10 cellular contexts compared by ENCODE assay signal in genomic region chr2:96907405-96908041, GRCh38. TPM values are rescaled to one million over a fixed set of nuclear protein-coding genes. Genes with fewer than 3 reads are reported as not detected.
DNase-seq lines count a peak whose midpoint lies in the region; ATAC-seq and TF ChIP-seq lines count a peak whose summit lies in the region.
"Had no signal": no experiment of that assay in that cellular context is flagged by ENCODE, and none has a peak within 500 bp of the region (broad histone marks: within the 10 kb centered on the region; RNA-seq: fewer than 3 reads in every experiment).

No MANE protein-coding gene starts in this region.

- DNase-seq in AG08396 (ENCODE audit: low spot score) (peak; percentile 75), SK-N-SH (peak; percentile 79), globus pallidus (ENCODE audit: low spot score) (peak; percentile 70), neural progenitor cell (ENCODE audit: low spot score) (peak; percentile 91)
- no peak for DNase-seq in activated CD4-positive, alpha-beta T cell treated with anti-CD3 and anti-CD28 coated beads, Interleukin-2, amount 50 U/mL, for 48 hours
- DNase-seq in activated CD4-positive, alpha-beta T cell treated with anti-CD3 and anti-CD28 coated beads, Interleukin-2, amount 50 U/mL, for 4 hours = no peak
- DNase-seq: GOT3 had no signal

- peak overlapping the region; percentile 96 for H3K27ac Mint-ChIP-seq in neural progenitor cell

- 73% methylated on average over 9 of the region's 15 CpGs for WGBS in SK-N-SH (ENCODE audit: low lambda C conversion rate)

- no peaks in the 10 kb centered on the region for H3K9me2 ChIP-seq in SK-N-SH

- H3K9me3 Mint-ChIP-seq in neural progenitor cell = no peaks in the 10 kb centered on the region

- no peaks in the 10 kb centered on the region for H3K9me3 ChIP-seq in SK-N-SH
- H3K9me3 ChIP-seq in neural progenitor cell (ENCODE audit: low read depth) = no peaks in the 10 kb centered on the region

- no peak overlapping the region for H2AFZ ChIP-seq in SK-N-SH (ENCODE audit: low read depth)
- peak overlapping the region; percentile 35 for H2AFZ ChIP-seq in neural progenitor cell (replicated peaks)

- no peak for ATAC-seq in GM19395 (IDR thresholded peaks at IDR 0.05; ENCODE audit: unreplicated experiment)
- no peak for ATAC-seq in HG03139 (IDR thresholded peaks at IDR 0.05; ENCODE audit: unreplicated experiment)

- no peak overlapping the region for H3K4me3 ChIP-seq in SK-N-SH (ENCODE audit: low read depth in 2 of 2, low read length in 1 of 2)
- peak overlapping the region; percentile 5 for H3K4me3 ChIP-seq in neural progenitor cell

- TF ChIP-seq EP300 in SK-N-SH (IDR thresholded peaks at IDR 0.05; ENCODE audit: borderline replicate concordance in 1 of 2, low read depth in 1 of 2, low read length in 1 of 2) = no peak

- TF ChIP-seq CTCF in SK-N-SH (IDR thresholded peaks at IDR 0.05) = no peak
- TF ChIP-seq CTCF in neural progenitor cell (IDR thresholded peaks at IDR 0.05) = no peak

- H4K20me1 ChIP-seq in SK-N-SH (ENCODE audit: insufficient read depth) = no peaks in the 10 kb centered on the region
- H4K20me1 ChIP-seq in neural progenitor cell (ENCODE audit: low read depth) = no peaks in the 10 kb centered on the region

- H3K27ac ChIP-seq in SK-N-SH (ENCODE audit: low read depth in 2 of 2, low read length in 1 of 2) (peak overlapping the region in 1 of 2 experiments; percentile 56; a peak in 1 of 4 replicates), neural progenitor cell (peak overlapping the region; percentile 87)
- H3K27ac ChIP-seq: C4-2B had no signal

- POLR2A ChIA-PET in SK-N-SH (lab: Yijun Ruan, JAX) = interaction anchor here (1.0 to 2.2 kb wide), 2 partner anchors 50 kb away, joined by 3 to 9 read pairs; partner anchors contain the start of gene ANKRD39

- no peaks in the 10 kb centered on the region for H3F3A ChIP-seq in SK-N-SH (replicated peaks; ENCODE audit: insufficient read depth)
- peaks cover 38% of the 10 kb centered on the region for H3F3A ChIP-seq in neural progenitor cell (ENCODE audit: low read depth)

- no peaks in the 10 kb centered on the region for H3K36me3 Mint-ChIP-seq in neural progenitor cell

- no peak overlapping the region for H3K4me2 ChIP-seq in SK-N-SH
- peak overlapping the region; percentile 64 for H3K4me2 ChIP-seq in neural progenitor cell

- CTCF ChIA-PET in SK-N-SH (lab: Yijun Ruan, JAX) = interaction anchor here (2.1 kb wide), 1 partner anchor 50 kb away, joined by 10 read pairs; the partner anchor contains the start of gene ANKRD39

- H3K36me3 ChIP-seq in SK-N-SH (replicated peaks in 1 of 2; ENCODE audit: control insufficient read depth in 1 of 2, insufficient read depth in 2 of 2, low read length in 1 of 2) (no peaks in the 10 kb centered on the region), neural progenitor cell (no peaks in the 10 kb centered on the region)

- H3K27me3 Mint-ChIP-seq in neural progenitor cell (ENCODE audit: insufficient read depth, low read depth) = peaks cover 11% of the 10 kb centered on the region

- peak overlapping the region; percentile 67 for H3K4me3 Mint-ChIP-seq in neural progenitor cell

- no peaks in the 10 kb centered on the region for H3K79me2 ChIP-seq in SK-N-SH (ENCODE audit: insufficient read depth)
- H3K79me2 ChIP-seq in neural progenitor cell (ENCODE audit: low read depth) = no peaks in the 10 kb centered on the region

- peaks cover 51% of the 10 kb centered on the region for H3K4me1 Mint-ChIP-seq in neural progenitor cell

- peaks cover 0 to 23% of the 10 kb centered on the region in 2 experiments; a peak in 1 of 4 replicates for H3K4me1 ChIP-seq in SK-N-SH (ENCODE audit: control insufficient read depth in 1 of 2, insufficient read depth in 2 of 2, low read depth in 1 of 2, low read length in 1 of 2)
- H3K4me1 ChIP-seq in neural progenitor cell = peaks cover 22% of the 10 kb centered on the region

- H3K9ac ChIP-seq in SK-N-SH (no peak overlapping the region), neural progenitor cell (no peak overlapping the region)

- H3K27me3 ChIP-seq in SK-N-SH (ENCODE audit: insufficient read depth) (no peaks in the 10 kb centered on the region), neural progenitor cell (no peaks in the 10 kb centered on the region)

- TF ChIP-seq RAD21 in SK-N-SH (IDR thresholded peaks at IDR 0.05; ENCODE audit: low read length) = no peak; the same call in 1 of the 2 replicates

TF ChIP-seq in SK-N-SH, 30 proteins besides CTCF, POLR2A, EP300 and RAD21 (continues in another document):
- no peak for TF ChIP-seq YY1 (IDR thresholded peaks at IDR 0.05; ENCODE audit: low read depth)
- TF ChIP-seq FOXJ3 (CRISPR knock-in tag; IDR thresholded peaks at IDR 0.05) = no peak
- no peak for TF ChIP-seq MAX (IDR thresholded peaks at IDR 0.05; ENCODE audit: low read depth)
- TF ChIP-seq FOSL2 (IDR thresholded peaks at IDR 0.05; ENCODE audit: borderline replicate concordance, low read depth) = no peak
- no peak for TF ChIP-seq IRF3 (IDR thresholded peaks at IDR 0.05; ENCODE audit: low read depth, low read length)
- no peak for TF ChIP-seq REST (IDR thresholded peaks at IDR 0.05; ENCODE audit: low read depth, low read length)
- no peak for TF ChIP-seq RFX5 (IDR thresholded peaks at IDR 0.05; ENCODE audit: low read length)
- TF ChIP-seq MXI1 (IDR thresholded peaks at IDR 0.05; ENCODE audit: low read depth, low read length) = 0 out of 2 replicates have a peak, but pooled peaks have one; percentile 16
- TF ChIP-seq JUND (IDR thresholded peaks at IDR 0.05) = no peak
- no peak for TF ChIP-seq RXRA (IDR thresholded peaks at IDR 0.05; ENCODE audit: borderline replicate concordance, low read depth)
- no peak for TF ChIP-seq TEAD4 (IDR thresholded peaks at IDR 0.05; ENCODE audit: borderline replicate concordance, insufficient read depth)
- no peak for TF ChIP-seq USF2 (IDR thresholded peaks at IDR 0.05; ENCODE audit: borderline replicate concordance, low read depth, low read length)
- TF ChIP-seq PBX3 (IDR thresholded peaks at IDR 0.05) = no peak

RNA-seq across cellular contexts. Expression of gene SEMA4C, which starts 37.6 kb away (rescaled TPM):
- 34.8 and 40.9 TPM in 2 replicates for polyA plus RNA-seq in SK-N-SH (2012; rRNA removed)
- 13.7 and 21.8 TPM in 2 replicates for polyA plus RNA-seq in SK-N-SH (2012; cell fraction: cytosol; rRNA removed)
- 70.5 and 71.1 TPM in 2 replicates for polyA plus RNA-seq in SK-N-SH (2012; cell fraction: nucleus; rRNA removed)
- 39.1 and 103 TPM in 2 replicates for total RNA-seq in neural progenitor cell (ENCODE audit: low replicate concordance)

RNA-seq across cellular contexts. Expression of gene ANKRD39, which starts 49.7 kb away (rescaled TPM):
- polyA plus RNA-seq in SK-N-SH (2012; rRNA removed) = 11.8 and 13.4 TPM in 2 replicates
- polyA plus RNA-seq in SK-N-SH (2012; cell fraction: cytosol; rRNA removed) = 7.2 and 10.5 TPM in 2 replicates
- 18.7 and 27.3 TPM in 2 replicates for polyA plus RNA-seq in SK-N-SH (2012; cell fraction: nucleus; rRNA removed)
- 4.0 and 17.3 TPM in 2 replicates for total RNA-seq in neural progenitor cell (ENCODE audit: low replicate concordance)

Comparison
In these comparisons a context has a peak if more than half of its experiments do, and no peak if none do; other contexts are left out.
1. DNase-seq: peak in AG08396 (single experiment), SK-N-SH (single experiment), globus pallidus (single experiment) and neural progenitor cell (single experiment); none in activated CD4-positive, alpha-beta T cell treated with anti-CD3 and anti-CD28 coated beads, Interleukin-2, amount 50 U/mL, for 48 hours (0 of 2) and activated CD4-positive, alpha-beta T cell treated with anti-CD3 and anti-CD28 coated beads, Interleukin-2, amount 50 U/mL, for 4 hours (0 of 2).